ENCODE assay signal across 9 cellular contexts in genomic region chr9:112711050-112711689, GRCh38.
DNase-seq lines count a peak whose midpoint lies in the region; ATAC-seq and TF ChIP-seq lines count a peak whose summit lies in the region.
"Had no signal": no experiment of that assay in that cellular context is flagged by ENCODE, and none has a peak within 500 bp of the region (broad histone marks: within the 10 kb centered on the region; RNA-seq: fewer than 3 reads in every experiment).

No MANE protein-coding gene starts in this region.

- POLR2A ChIA-PET in HEK293T (lab: Yijun Ruan, JAX): interaction anchor here (1.5 kb wide), 1 partner anchor 332 kb away, joined by 6 read pairs; the partner anchor contains the start of gene HSDL2

- H3K4me3 ChIP-seq in WI38 (ENCODE audit: low read depth, low read length): no peak overlapping the region

- DNase-seq in AG08396 (ENCODE audit: low spot score) (peak; percentile 37), HEK293T (ENCODE audit: extremely low spot score) (peak; percentile 23), inferior parietal cortex (ENCODE audit: extremely low spot score) (peak; percentile 75), GOT3 (lab: John Stamatoyannopoulos, UW) (no peak), islet precursor cell (no peak)
- DNase-seq: activated naive CD8-positive, alpha-beta T cell treated with anti-CD3 and anti-CD28 coated beads, Interleukin-2, amount 10 ng/mL, durations not matched to agents 7 days and 5 days had no signal

- peak; percentile 62 for TF ChIP-seq CTCF in WI38 (IDR thresholded peaks at IDR 0.05; ENCODE audit: low read depth, low read length)

- CTCF ChIA-PET in HEK293T (lab: Yijun Ruan, JAX): interaction anchor here (0.6 to 1.2 kb wide), 4 partner anchors 82 to 613 kb away, joined by 4 to 8 read pairs (median 6); no protein-coding TSS in a partner anchor

- ATAC-seq in GM19455 (IDR thresholded peaks at IDR 0.05; ENCODE audit: unreplicated experiment) (no peak), GM18498 (IDR thresholded peaks at IDR 0.05; ENCODE audit: unreplicated experiment) (no peak)

TF ChIP-seq in HEK293T, 16 proteins besides CTCF, POLR2A, EP300 and RAD21:
- TF ChIP-seq SUZ12 (IDR thresholded peaks at IDR 0.05) (no peak), NFRKB (IDR thresholded peaks at IDR 0.05) (no peak), ARNT (IDR thresholded peaks at IDR 0.05) (no peak), LEF1 (IDR thresholded peaks at IDR 0.05; ENCODE audit: borderline replicate concordance) (no peak), HDGF (IDR thresholded peaks at IDR 0.05; ENCODE audit: borderline replicate concordance) (no peak), ZNF384 (IDR thresholded peaks at IDR 0.05) (no peak), L3MBTL2 (conservative IDR thresholded peaks at IDR 0.05) (no peak), FOXM1 (IDR thresholded peaks at IDR 0.05; ENCODE audit: borderline replicate concordance) (no peak)

Comparison
In these comparisons a context has a peak if more than half of its experiments do, and no peak if none do; other contexts are left out.
1. DNase-seq: peak in AG08396 (single experiment), HEK293T (single experiment) and inferior parietal cortex (single experiment); none in GOT3 (single experiment) and islet precursor cell (single experiment).